12 cellular contexts compared by ENCODE assay signal in genomic region chr14:100568998-100569733, GRCh38. TPM values are rescaled to one million over a fixed set of nuclear protein-coding genes. Genes with fewer than 3 reads are reported as not detected.
A peak's percentile ranks its signal among the peaks of the same experiment; 100 is the strongest.
DNase-seq lines count a peak whose midpoint lies in the region; ATAC-seq, FAIRE-seq and TF ChIP-seq lines count a peak whose summit lies in the region.
"Had no signal": no experiment of that assay in that cellular context is flagged by ENCODE, and none has a peak within 500 bp of the region (broad histone marks: within the 10 kb centered on the region; RNA-seq: fewer than 3 reads in every experiment).

No MANE protein-coding gene starts in this region.

- H3K27ac Mint-ChIP-seq in effector memory CD8-positive, alpha-beta T cell = peak overlapping the region in 1 of 2 donors; percentile 26
- no peak overlapping the region for H3K27ac Mint-ChIP-seq in nephron progenitor cell

- peak overlapping the region; percentile 98 for H3K4me2 ChIP-seq in A549

- no peaks in the 10 kb centered on the region for H3K36me3 ChIP-seq in Panc1 (ENCODE audit: control insufficient read depth, insufficient read depth, low read length)
- H3K36me3 ChIP-seq: vagina had no signal

- TF ChIP-seq CTCF in A549 (IDR thresholded peaks at IDR 0.05) = no peak
- no peak for TF ChIP-seq CTCF in Panc1 (IDR thresholded peaks at IDR 0.05)
- TF ChIP-seq CTCF in nephron progenitor cell (IDR thresholded peaks at IDR 0.05) = no peak
- no peak for TF ChIP-seq CTCF in GM10248 (IDR thresholded peaks at IDR 0.05; ENCODE audit: control extremely low read depth, extremely low read depth, low read depth, missing control alignments)

- 76% methylated on average over 17 of the region's 45 CpGs for WGBS in A549 (ENCODE audit: missing lambda C conversion rate)

- POLR2A ChIA-PET in A549 (lab: Yijun Ruan, JAX) (no interaction called here), Panc1 (lab: Charles Lee) (interaction anchor here (0.6 kb wide), 2 partner anchors 159 to 162 kb away, joined by 6 to 7 read pairs; no protein-coding TSS in a partner anchor), GM10248 (lab: Yijun Ruan, JAX) (no interaction called here)

- no TSS peak for BruUV-seq in Panc1 (replicated peaks; lab: Mats Ljungman, UMichigan)

- peaks cover 64 to 78% of the 10 kb centered on the region in 2 donors for H3K27me3 Mint-ChIP-seq in effector memory CD8-positive, alpha-beta T cell
- H3K27me3 Mint-ChIP-seq in nephron progenitor cell (ENCODE audit: low read depth, poor library complexity) = peaks cover 71% of the 10 kb centered on the region

- H3K9me3 ChIP-seq in A549 (no peaks in the 10 kb centered on the region), Panc1 (ENCODE audit: control insufficient read depth, insufficient read depth, low read depth, low read length) (no peaks in the 10 kb centered on the region)
- H3K9me3 ChIP-seq: vagina had no signal

- TF ChIP-seq EP300 in A549 (IDR thresholded peaks at IDR 0.05) = no peak

- H3K27me3 ChIP-seq in Panc1 (ENCODE audit: control insufficient read depth, insufficient read depth, low read length) = no peaks in the 10 kb centered on the region

- intact Hi-C loops in Panc1 (cut with micrococcal nuclease; ENCODE audit: unreplicated experiment) = no loop called here

- in situ Hi-C loops in Panc1 (cut with HindIII; ENCODE audit: low pct_unique_long_range_greater_than_20kb, low sequenced_read_pairs) = no loop called here

- CTCF ChIA-PET in A549 (lab: Yijun Ruan, JAX) (interaction anchor here (0.6 to 1.6 kb wide), 11 partner anchors 8 to 1116 kb away, joined by 3 to 6 read pairs (median 3); no protein-coding TSS in a partner anchor), Panc1 (lab: Charles Lee) (no interaction called here), GM10248 (lab: Yijun Ruan, JAX) (interaction anchor here (1.2 kb wide), 1 partner anchor 77 kb away, joined by 3 read pairs; no protein-coding TSS in a partner anchor)

- TF ChIP-seq RAD21 in A549 (conservative IDR thresholded peaks at IDR 0.05 in 1 of 2, IDR thresholded peaks at IDR 0.05 in 1 of 2) = no peak

- peaks cover 6 to 13% of the 10 kb centered on the region in 2 donors for H3K4me1 Mint-ChIP-seq in effector memory CD8-positive, alpha-beta T cell (ENCODE audit: low read depth in 2 of 2)
- peaks cover 21% of the 10 kb centered on the region for H3K4me1 Mint-ChIP-seq in nephron progenitor cell

- H3K36me3 Mint-ChIP-seq in effector memory CD8-positive, alpha-beta T cell (ENCODE audit: insufficient read depth) = peaks cover 2% of the 10 kb centered on the region
- H3K36me3 Mint-ChIP-seq in nephron progenitor cell (ENCODE audit: low read depth) = no peaks in the 10 kb centered on the region

- no peak for TF ChIP-seq POLR2A in A549 (IDR thresholded peaks at IDR 0.05; ENCODE audit: low read length)

- no peaks in the 10 kb centered on the region for H3K9me3 Mint-ChIP-seq in effector memory CD8-positive, alpha-beta T cell
- no peaks in the 10 kb centered on the region for H3K9me3 Mint-ChIP-seq in nephron progenitor cell

- FAIRE-seq in A549 (lab: Jason Lieb, UNC) = no peak

- peak overlapping the region; percentile 56 for H3K4me3 ChIP-seq in A549
- peak overlapping the region; percentile 57 to 69 for H3K4me3 ChIP-seq in Panc1 (ENCODE audit: low read depth in 2 of 2, low read length in 2 of 2)

- ATAC-seq in A549 (peak in 1 of 2 experiments; percentile 8; a peak in 1 of 6 replicates), Panc1 (peak; percentile 82), HG03135 (IDR thresholded peaks at IDR 0.05; ENCODE audit: unreplicated experiment) (no peak), HG02970 (IDR thresholded peaks at IDR 0.05; ENCODE audit: low FRiP score, unreplicated experiment) (no peak)
- ATAC-seq in effector memory CD8-positive, alpha-beta T cell (replicated peaks) = no peak
- ATAC-seq: left colon had no signal

- no peak for DNase-seq in A549 (ENCODE audit: low read depth in 1 of 2, low spot score in 1 of 2)
- DNase-seq in Panc1 (ENCODE audit: low read depth, low spot score) = no peak
- DNase-seq in effector memory CD8-positive, alpha-beta T cell = no peak
- DNase-seq in nephron progenitor cell = no peak
- no peak for DNase-seq in GM10248 (ENCODE audit: extremely low spot score)
- no peak for DNase-seq in DMS153 (lab: John Stamatoyannopoulos, UW)
- DNase-seq: AML-193, left colon, NCI-H2029 treated with DMSO at 0.1 percent for 48 hours had no signal

- peak overlapping the region; percentile 67 to 71 for H3K4me3 Mint-ChIP-seq in effector memory CD8-positive, alpha-beta T cell
- peak overlapping the region; percentile 78 for H3K4me3 Mint-ChIP-seq in nephron progenitor cell

- H3K4me1 ChIP-seq in A549 (peaks cover 7% of the 10 kb centered on the region; the same call in 1 of the 3 replicates), Panc1 (ENCODE audit: control insufficient read depth, insufficient read depth, low read length) (peaks cover 17% of the 10 kb centered on the region)

- H3K27ac ChIP-seq in A549 (peak overlapping the region; percentile 41 to 83; a peak in 5 of 6 replicates), Panc1 (ENCODE audit: low read length) (peak overlapping the region; percentile 82)
- H3K27ac ChIP-seq: vagina had no signal

TF ChIP-seq in A549, 52 proteins besides CTCF, POLR2A, EP300 and RAD21 (continues in another document):
- TF ChIP-seq ZFP36 (IDR thresholded peaks at IDR 0.05; ENCODE audit: borderline replicate concordance, partially characterized antibody) = no peak
- TF ChIP-seq JUN (IDR thresholded peaks at IDR 0.05) = no peak
- TF ChIP-seq EHF (CRISPR knock-in tag; IDR thresholded peaks at IDR 0.05) = no peak
- no peak for TF ChIP-seq ZC3H11A (IDR thresholded peaks at IDR 0.05)
- no peak for TF ChIP-seq CEBPB (IDR thresholded peaks at IDR 0.05)
- TF ChIP-seq CHD2 (IDR thresholded peaks at IDR 0.05; ENCODE audit: low read length, partially characterized antibody) = no peak
- no peak for TF ChIP-seq CHD4 (IDR thresholded peaks at IDR 0.05; ENCODE audit: borderline replicate concordance)
- no peak for TF ChIP-seq EHMT2 (IDR thresholded peaks at IDR 0.05; ENCODE audit: low read depth)
- TF ChIP-seq ESRRA (IDR thresholded peaks at IDR 0.05; ENCODE audit: borderline replicate concordance, low read length) = no peak
- TF ChIP-seq TFCP2L1 (CRISPR knock-in tag; IDR thresholded peaks at IDR 0.05) = no peak
- TF ChIP-seq, protein P1, sequence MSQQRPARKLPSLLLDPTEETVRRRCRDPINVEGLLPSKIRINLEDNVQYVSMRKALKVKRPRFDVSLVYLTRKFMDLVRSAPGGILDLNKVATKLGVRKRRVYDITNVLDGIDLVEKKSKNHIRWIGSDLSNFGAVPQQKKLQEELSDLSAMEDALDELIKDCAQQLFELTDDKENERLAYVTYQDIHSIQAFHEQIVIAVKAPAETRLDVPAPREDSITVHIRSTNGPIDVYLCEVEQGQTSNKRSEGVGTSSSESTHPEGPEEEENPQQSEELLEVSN (IDR thresholded peaks at IDR 0.05; ENCODE audit: borderline replicate concordance, low read depth) = no peak
- TF ChIP-seq NPAS2 (CRISPR knock-in tag; IDR thresholded peaks at IDR 0.05; ENCODE audit: borderline replicate concordance) = no peak
- no peak for TF ChIP-seq HEYL (CRISPR knock-in tag; IDR thresholded peaks at IDR 0.05)
- TF ChIP-seq BHLHE40 (IDR thresholded peaks at IDR 0.05; ENCODE audit: low read depth, low read length) = no peak
- TF ChIP-seq, protein P2, sequence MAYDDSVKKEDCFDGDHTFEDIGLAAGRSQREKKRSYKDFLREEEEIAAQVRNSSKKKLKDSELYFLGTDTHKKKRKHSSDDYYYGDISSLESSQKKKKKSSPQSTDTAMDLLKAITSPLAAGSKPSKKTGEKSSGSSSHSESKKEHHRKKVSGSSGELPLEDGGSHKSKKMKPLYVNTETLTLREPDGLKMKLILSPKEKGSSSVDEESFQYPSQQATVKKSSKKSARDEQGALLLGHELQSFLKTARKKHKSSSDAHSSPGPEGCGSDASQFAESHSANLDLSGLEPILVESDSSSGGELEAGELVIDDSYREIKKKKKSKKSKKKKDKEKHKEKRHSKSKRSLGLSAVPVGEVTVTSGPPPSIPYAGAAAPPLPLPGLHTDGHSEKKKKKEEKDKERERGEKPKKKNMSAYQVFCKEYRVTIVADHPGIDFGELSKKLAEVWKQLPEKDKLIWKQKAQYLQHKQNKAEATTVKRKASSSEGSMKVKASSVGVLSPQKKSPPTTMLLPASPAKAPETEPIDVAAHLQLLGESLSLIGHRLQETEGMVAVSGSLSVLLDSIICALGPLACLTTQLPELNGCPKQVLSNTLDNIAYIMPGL (CRISPR knock-in tag; IDR thresholded peaks at IDR 0.05; ENCODE audit: borderline replicate concordance) = no peak
- TF ChIP-seq RCOR1 (IDR thresholded peaks at IDR 0.05; ENCODE audit: low read depth, low read length) = no peak

RNA-seq across cellular contexts. Expression of gene BEGAIN, which starts 18.1 kb away (rescaled TPM):
- 1.4 and 1.5 TPM in 2 replicates for polyA plus RNA-seq in A549 (2011; rRNA removed)
- polyA plus RNA-seq in A549 (2012; cell fraction: cytosol; rRNA removed) = 1.3 and 1.8 TPM in 2 replicates
- polyA plus RNA-seq in A549 (2012; cell fraction: nucleus; rRNA removed) = 4.1 and 5.1 TPM in 2 replicates
- polyA plus RNA-seq in A549 (2017; fragmentation: RNase III; extraction: RNeasy Plus Mini Kit Qiagen cat#74134 plus additional on column Dnase treatment) = 1.9 to 3.7 TPM (median 2.3 TPM) in 3 replicates
- polyA minus RNA-seq in A549 (2011; rRNA and poly(A)+ RNA removed) = 0.54 and 1.1 TPM in 2 replicates
- 26.5 TPM for total RNA-seq in Panc1 (2021; ENCODE audit: unreplicated experiment)
- polyA plus RNA-seq in Panc1 (2012; ENCODE audit: insufficient read length) = 37.2 TPM
